ENCODE assay signal across 8 cellular contexts in genomic region chr19:57888494-57889231, GRCh38. TPM values are rescaled to one million over a fixed set of nuclear protein-coding genes. Genes with fewer than 3 reads are reported as not detected.
A peak's percentile ranks its signal among the peaks of the same experiment; 100 is the strongest.
DNase-seq lines count a peak whose midpoint lies in the region; ATAC-seq lines count a peak whose summit lies in the region.

Gene ZNF814, minus strand, starts transcription at chr19:57889037. Its CDS starts 235 bp downstream, at chr19:57888802.

- peak within 1 kb of the TSS; percentile 88 for H3K27ac Mint-ChIP-seq in activated naive CD4-positive, alpha-beta T cell treated with anti-CD3 and anti-CD28 coated beads, Interleukin-2, amount 10 ng/mL, durations not matched to agents 7 days and 5 days

- H3K4me1 Mint-ChIP-seq in activated naive CD4-positive, alpha-beta T cell treated with anti-CD3 and anti-CD28 coated beads, Interleukin-2, amount 10 ng/mL, durations not matched to agents 7 days and 5 days, result peaks cover 24% of the 10 kb centered on the region

- peaks cover 0 to 17% (median 13%) of the 10 kb centered on the region in 5 donors for H3K4me1 ChIP-seq in subcutaneous abdominal adipose tissue (ENCODE audit: control insufficient read depth in 5 of 5, insufficient read depth in 5 of 5, low read length in 5 of 5)

- peak; percentile 50 for DNase-seq in GM04503 (ENCODE audit: low read depth)
- DNase-seq in SK-N-DZ (ENCODE audit: low spot score), result peak; percentile 92
- peak; percentile 91 for DNase-seq in activated naive CD4-positive, alpha-beta T cell treated with anti-CD3 and anti-CD28 coated beads, Interleukin-2, amount 10 ng/mL, durations not matched to agents 7 days and 5 days
- peak; percentile 81 for DNase-seq in globus pallidus (ENCODE audit: low spot score)
- peak; percentile 37 for DNase-seq in non-pigmented ciliary epithelial cell (ENCODE audit: low read depth)

- H3K27ac ChIP-seq in subcutaneous abdominal adipose tissue (ENCODE audit: low read depth, low read length), result no peak within 1 kb of the TSS

- H3K4me3 Mint-ChIP-seq in activated naive CD4-positive, alpha-beta T cell treated with anti-CD3 and anti-CD28 coated beads, Interleukin-2, amount 10 ng/mL, durations not matched to agents 7 days and 5 days, result peak within 1 kb of the TSS; percentile 90

- H3K9me3 Mint-ChIP-seq in activated naive CD4-positive, alpha-beta T cell treated with anti-CD3 and anti-CD28 coated beads, Interleukin-2, amount 10 ng/mL, durations not matched to agents 7 days and 5 days, result peaks cover 57% of the 10 kb centered on the region

- H3K9me3 ChIP-seq in subcutaneous abdominal adipose tissue (ENCODE audit: control insufficient read depth in 5 of 5, low read length in 5 of 5), result peaks cover 0 to 15% (median 5%) of the 10 kb centered on the region in 5 donors

- H3K27me3 Mint-ChIP-seq in activated naive CD4-positive, alpha-beta T cell treated with anti-CD3 and anti-CD28 coated beads, Interleukin-2, amount 10 ng/mL, durations not matched to agents 7 days and 5 days, result no peaks in the 10 kb centered on the region

- no peaks in the 10 kb centered on the region for H3K27me3 ChIP-seq in subcutaneous abdominal adipose tissue (ENCODE audit: control insufficient read depth in 5 of 5, insufficient read depth in 4 of 5, low read length in 5 of 5)

- H3K36me3 ChIP-seq in subcutaneous abdominal adipose tissue (ENCODE audit: control insufficient read depth in 5 of 5, insufficient read depth in 5 of 5, low read length in 5 of 5), result peaks cover 0 to 6% (median 2%) of the 10 kb centered on the region in 5 donors

- H3K36me3 Mint-ChIP-seq in activated naive CD4-positive, alpha-beta T cell treated with anti-CD3 and anti-CD28 coated beads, Interleukin-2, amount 10 ng/mL, durations not matched to agents 7 days and 5 days, result peaks cover 55% of the 10 kb centered on the region

- H3K4me3 ChIP-seq in subcutaneous abdominal adipose tissue (ENCODE audit: low read depth in 1 of 5, low read length in 5 of 5), result peak within 1 kb of the TSS; percentile 85 to 99 (median 92)

- CTCF ChIA-PET in activated naive CD4-positive, alpha-beta T cell treated with anti-CD3 and anti-CD28 coated beads, Interleukin-2, amount 10 ng/mL, durations not matched to agents 7 days and 5 days (lab: Charles Lee), result no interaction called here

- ATAC-seq in HG02938 (IDR thresholded peaks at IDR 0.05; ENCODE audit: unreplicated experiment) (peak; percentile 64), GM19455 (IDR thresholded peaks at IDR 0.05; ENCODE audit: unreplicated experiment) (no peak)

- H3K9ac ChIP-seq in subcutaneous abdominal adipose tissue (ENCODE audit: low read length in 5 of 5), result peak within 1 kb of the TSS in 4 of 5 donors; percentile 73 to 88 (median 79)

RNA-seq across cellular contexts. Expression of gene ZNF814, which starts in this region (rescaled TPM):
- 19.4 and 20.1 TPM in 2 replicates for polyA plus RNA-seq in SK-N-DZ (2014; cell fraction: cytosol; rRNA removed)
- 7.9 and 17.6 TPM in 2 replicates for polyA plus RNA-seq in SK-N-DZ (2014; cell fraction: nucleus; rRNA removed)

Comparison
In these comparisons a context has a peak if more than half of its experiments do, and no peak if none do; other contexts are left out.
1. DNase-seq: peak in every context shown above with its lines; median percentile 92 in SK-N-DZ; 91 in activated naive CD4-positive, alpha-beta T cell treated with anti-CD3 and anti-CD28 coated beads, Interleukin-2, amount 10 ng/mL, durations not matched to agents 7 days and 5 days; 81 in globus pallidus; 50 in GM04503; 37 in non-pigmented ciliary epithelial cell.